1 cellular context compared by ENCODE assay signal in the genomic region with DNA sequence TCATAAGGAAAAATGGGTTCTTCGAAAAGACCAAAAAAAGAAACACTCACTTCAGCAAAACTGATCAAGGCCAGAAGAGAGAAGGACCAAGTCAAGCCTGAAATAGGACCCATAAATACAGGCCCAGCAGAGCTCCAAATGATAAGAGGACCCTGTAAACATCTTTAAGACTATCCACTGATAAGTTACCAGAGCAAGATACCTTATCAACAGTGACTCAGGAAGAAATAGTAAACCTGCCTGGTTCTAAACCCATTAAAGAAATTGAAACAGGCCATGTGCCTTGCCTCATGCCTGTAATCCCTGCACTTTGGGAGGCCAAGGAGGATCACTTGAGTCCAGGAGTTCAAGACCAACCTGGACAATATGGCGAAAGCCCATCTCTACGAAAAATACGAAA.
TF ChIP-seq lines count a peak whose summit lies in the region.

No MANE protein-coding gene starts in this region.

TF ChIP-seq in HCT116, 20 proteins besides CTCF, POLR2A, EP300 and RAD21 (continued from another document):
- TF ChIP-seq, protein P1, sequence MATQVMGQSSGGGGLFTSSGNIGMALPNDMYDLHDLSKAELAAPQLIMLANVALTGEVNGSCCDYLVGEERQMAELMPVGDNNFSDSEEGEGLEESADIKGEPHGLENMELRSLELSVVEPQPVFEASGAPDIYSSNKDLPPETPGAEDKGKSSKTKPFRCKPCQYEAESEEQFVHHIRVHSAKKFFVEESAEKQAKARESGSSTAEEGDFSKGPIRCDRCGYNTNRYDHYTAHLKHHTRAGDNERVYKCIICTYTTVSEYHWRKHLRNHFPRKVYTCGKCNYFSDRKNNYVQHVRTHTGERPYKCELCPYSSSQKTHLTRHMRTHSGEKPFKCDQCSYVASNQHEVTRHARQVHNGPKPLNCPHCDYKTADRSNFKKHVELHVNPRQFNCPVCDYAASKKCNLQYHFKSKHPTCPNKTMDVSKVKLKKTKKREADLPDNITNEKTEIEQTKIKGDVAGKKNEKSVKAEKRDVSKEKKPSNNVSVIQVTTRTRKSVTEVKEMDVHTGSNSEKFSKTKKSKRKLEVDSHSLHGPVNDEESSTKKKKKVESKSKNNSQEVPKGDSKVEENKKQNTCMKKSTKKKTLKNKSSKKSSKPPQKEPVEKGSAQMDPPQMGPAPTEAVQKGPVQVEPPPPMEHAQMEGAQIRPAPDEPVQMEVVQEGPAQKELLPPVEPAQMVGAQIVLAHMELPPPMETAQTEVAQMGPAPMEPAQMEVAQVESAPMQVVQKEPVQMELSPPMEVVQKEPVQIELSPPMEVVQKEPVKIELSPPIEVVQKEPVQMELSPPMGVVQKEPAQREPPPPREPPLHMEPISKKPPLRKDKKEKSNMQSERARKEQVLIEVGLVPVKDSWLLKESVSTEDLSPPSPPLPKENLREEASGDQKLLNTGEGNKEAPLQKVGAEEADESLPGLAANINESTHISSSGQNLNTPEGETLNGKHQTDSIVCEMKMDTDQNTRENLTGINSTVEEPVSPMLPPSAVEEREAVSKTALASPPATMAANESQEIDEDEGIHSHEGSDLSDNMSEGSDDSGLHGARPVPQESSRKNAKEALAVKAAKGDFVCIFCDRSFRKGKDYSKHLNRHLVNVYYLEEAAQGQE (IDR thresholded peaks at IDR 0.05; ENCODE audit: low read depth) = no peak
- no peak for TF ChIP-seq EZH2 (IDR thresholded peaks at IDR 0.05)
- TF ChIP-seq POLR2AphosphoS5 (IDR thresholded peaks at IDR 0.05; ENCODE audit: low read depth, low read length) = no peak
- no peak for TF ChIP-seq ZFX (IDR thresholded peaks at IDR 0.05)
- TF ChIP-seq SIN3A (IDR thresholded peaks at IDR 0.05; ENCODE audit: low read depth) = no peak
- TF ChIP-seq CBX3 (IDR thresholded peaks at IDR 0.05; ENCODE audit: low read depth) = no peak
- TF ChIP-seq EZH2phosphoT487 (IDR thresholded peaks at IDR 0.05; ENCODE audit: borderline replicate concordance) = no peak
- TF ChIP-seq, protein P2, sequence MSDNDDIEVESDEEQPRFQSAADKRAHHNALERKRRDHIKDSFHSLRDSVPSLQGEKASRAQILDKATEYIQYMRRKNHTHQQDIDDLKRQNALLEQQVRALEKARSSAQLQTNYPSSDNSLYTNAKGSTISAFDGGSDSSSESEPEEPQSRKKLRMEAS (IDR thresholded peaks at IDR 0.05) = no peak
- no peak for TF ChIP-seq TCF7L2 (IDR thresholded peaks at IDR 0.05; ENCODE audit: borderline replicate concordance, extremely low read depth, insufficient read depth, insufficient read length)
